13 cellular contexts compared by ENCODE assay signal in genomic region chr1:25501235-25502058, GRCh38. TPM values are rescaled to one million over a fixed set of nuclear protein-coding genes. Genes with fewer than 3 reads are reported as not detected.
A peak's percentile ranks its signal among the peaks of the same experiment; 100 is the strongest.
DNase-seq lines count a peak whose midpoint lies in the region; ATAC-seq, FAIRE-seq and TF ChIP-seq lines count a peak whose summit lies in the region.
"Had no signal": no experiment of that assay in that cellular context is flagged by ENCODE, and none has a peak within 500 bp of the region (broad histone marks: within the 10 kb centered on the region; RNA-seq: fewer than 3 reads in every experiment).

No MANE protein-coding gene starts in this region.

- no peaks in the 10 kb centered on the region for H3K23me2 ChIP-seq in H1 (ENCODE audit: low read depth, low read length)

- no peak overlapping the region for H3K56ac ChIP-seq in H1 (replicated peaks; ENCODE audit: insufficient read length, low read depth, low read length)

- CTCF ChIA-PET in activated CD4-positive, alpha-beta T cell treated with anti-CD3 and anti-CD28 coated beads for 36 hours (lab: Charles Lee), result interaction anchor here (0.6 to 6.1 kb wide), 5 partner anchors 13 to 519 kb away, joined by 3 to 39 read pairs (median 3); no protein-coding TSS in a partner anchor
- CTCF ChIA-PET in H1 (lab: Charles Lee; ENCODE audit: partially characterized antibody), result interaction anchor here (0.7 to 9.2 kb wide), 18 partner anchors 11 to 309 kb away, joined by 3 to 240 read pairs (median 4); partner anchors contain the start of gene RSRP1

- H3K79me2 ChIP-seq in Karpas-422 (ENCODE audit: low read length) (no peaks in the 10 kb centered on the region), H1 (ENCODE audit: control insufficient read depth in 1 of 2, insufficient read depth in 2 of 2, low read length in 2 of 2) (no peaks in the 10 kb centered on the region), osteoblast (ENCODE audit: insufficient read depth, low read length) (no peaks in the 10 kb centered on the region)

- no peak overlapping the region for H2BK5ac ChIP-seq in H1 (ENCODE audit: low read depth, low read length)

- TF ChIP-seq POLR2A in H1 (IDR thresholded peaks at IDR 0.05; ENCODE audit: control extremely low read depth in 1 of 2, low read depth in 2 of 2, low read length in 2 of 2), result no peak

- H3K27me3 ChIP-seq in Karpas-422 (ENCODE audit: low read length), result no peaks in the 10 kb centered on the region
- H3K27me3 ChIP-seq in H1 (replicated peaks in 1 of 4; ENCODE audit: control insufficient read depth in 3 of 4, extremely low read depth in 1 of 4, insufficient read depth in 3 of 4, low read length in 3 of 4), result no peaks in the 10 kb centered on the region
- no peaks in the 10 kb centered on the region for H3K27me3 ChIP-seq in osteoblast (ENCODE audit: insufficient read depth, low read length)
- H3K27me3 ChIP-seq: adrenal gland, upper lobe of left lung had no signal

- H4K5ac ChIP-seq in H1 (ENCODE audit: insufficient read length, low read depth, low read length), result no peak overlapping the region

- no peak overlapping the region for H4K8ac ChIP-seq in H1 (ENCODE audit: extremely low read depth, insufficient read depth, low read length)

- H3K27ac Mint-ChIP-seq in activated CD4-positive, alpha-beta T cell treated with anti-CD3 and anti-CD28 coated beads for 36 hours, result no peak overlapping the region
- no peak overlapping the region for H3K27ac Mint-ChIP-seq in activated CD4-positive, alpha-beta T cell treated with anti-CD3 and anti-CD28 coated beads, Interleukin-2, amount 10 ng/mL, durations not matched to agents 24 days and 14 days

- H4K91ac ChIP-seq in H1 (replicated peaks; ENCODE audit: insufficient read length, low read length), result no peak overlapping the region

- no peak overlapping the region for H2AK5ac ChIP-seq in H1 (ENCODE audit: low read depth, low read length)

- H3K14ac ChIP-seq in H1 (ENCODE audit: insufficient read length), result no peak overlapping the region

- H3K9me3 ChIP-seq in Karpas-422 (ENCODE audit: low read length), result no peaks in the 10 kb centered on the region
- H3K9me3 ChIP-seq in H1 (ENCODE audit: insufficient read depth in 2 of 2, low read depth in 1 of 2, low read length in 1 of 2), result no peaks in the 10 kb centered on the region
- H3K9me3 ChIP-seq in osteoblast (ENCODE audit: low read depth, low read length), result no peaks in the 10 kb centered on the region
- H3K9me3 ChIP-seq: adrenal gland, neutrophil, upper lobe of left lung had no signal

- TF ChIP-seq EP300 in H1 (IDR thresholded peaks at IDR 0.05; ENCODE audit: borderline replicate concordance in 1 of 2, low read depth in 2 of 2, low read length in 2 of 2), result no peak

- 46% methylated on average over 7 of the region's 7 CpGs; no CpG with 5 or more reads in 1 of the 2 experiments for WGBS in H1 (ENCODE audit: extremely low coverage in 1 of 2, insufficient coverage in 1 of 2, insufficient read length in 1 of 2, insufficient replicate concordance in 2 of 2, low coverage in 1 of 2, low lambda C conversion rate in 2 of 2, missing lambda C conversion rate in 1 of 2), 2 experiments

- H2BK20ac ChIP-seq in H1 (ENCODE audit: low read length), result no peak overlapping the region

- no peak overlapping the region for H3K4me2 ChIP-seq in Karpas-422 (ENCODE audit: low read depth, low read length, poor library complexity, severe bottlenecking)
- no peak overlapping the region for H3K4me2 ChIP-seq in H1 (ENCODE audit: insufficient read depth in 1 of 2, low read depth in 2 of 2, low read length in 2 of 2)
- H3K4me2 ChIP-seq in osteoblast (ENCODE audit: insufficient read depth, low read length), result peak overlapping the region; percentile 65

- DNase-seq in activated CD4-positive, alpha-beta T cell treated with anti-CD3 and anti-CD28 coated beads for 36 hours, result peak; percentile 60
- no peak for DNase-seq in activated CD4-positive, alpha-beta T cell treated with anti-CD3 and anti-CD28 coated beads, Interleukin-2, amount 10 ng/mL, durations not matched to agents 24 days and 14 days
- peak; percentile 65 for DNase-seq in Karpas-422
- DNase-seq in H1 (ENCODE audit: low read depth in 1 of 2, low spot score in 2 of 2), result peak; percentile 57 to 91
- DNase-seq in osteoblast (ENCODE audit: insufficient read length, low spot score, missing footprints), result peak; percentile 64
- DNase-seq in hippocampal formation (lab: John Stamatoyannopoulos, UW), result no peak
- DNase-seq in NCI-H446 treated with DMSO at 0.1 percent for 48 hours (lab: John Stamatoyannopoulos, UW), result no peak
- DNase-seq: C1 segment of cervical spinal cord, GOT3, upper lobe of left lung had no signal

- H3K4ac ChIP-seq in H1 (replicated peaks; ENCODE audit: insufficient read length, low read depth, low read length), result no peak overlapping the region

- H2BK120ac ChIP-seq in H1 (replicated peaks; ENCODE audit: low read depth, low read length), result no peak overlapping the region

- peaks cover 36% of the 10 kb centered on the region for H3K4me1 ChIP-seq in Karpas-422 (ENCODE audit: low read length)
- H3K4me1 ChIP-seq in H1 (replicated peaks in 1 of 4; ENCODE audit: control insufficient read depth in 3 of 4, insufficient read depth in 4 of 4, low read length in 3 of 4), result peaks cover 8 to 16% (median 10%) of the 10 kb centered on the region in 4 experiments
- peaks cover 48% of the 10 kb centered on the region for H3K4me1 ChIP-seq in osteoblast (ENCODE audit: insufficient read depth, low read length)

- no peak overlapping the region for H3K18ac ChIP-seq in H1 (ENCODE audit: extremely low read depth, low read length)

- FAIRE-seq in H1 (lab: Jason Lieb, UNC), result peak; percentile 81

- no peaks in the 10 kb centered on the region for H3K9me3 Mint-ChIP-seq in activated CD4-positive, alpha-beta T cell treated with anti-CD3 and anti-CD28 coated beads for 36 hours (ENCODE audit: low read depth)
- H3K9me3 Mint-ChIP-seq in activated CD4-positive, alpha-beta T cell treated with anti-CD3 and anti-CD28 coated beads, Interleukin-2, amount 10 ng/mL, durations not matched to agents 24 days and 14 days, result no peaks in the 10 kb centered on the region

- H4K20me1 ChIP-seq in Karpas-422 (ENCODE audit: insufficient read depth, low read depth, low read length) (no peaks in the 10 kb centered on the region), H1 (replicated peaks in 1 of 2; ENCODE audit: control insufficient read depth in 1 of 2, insufficient read depth in 2 of 2, low read length in 2 of 2) (no peaks in the 10 kb centered on the region), osteoblast (ENCODE audit: insufficient read depth, low read length) (no peaks in the 10 kb centered on the region)

- H3K27me3 Mint-ChIP-seq in activated CD4-positive, alpha-beta T cell treated with anti-CD3 and anti-CD28 coated beads for 36 hours, result no peaks in the 10 kb centered on the region
- no peaks in the 10 kb centered on the region for H3K27me3 Mint-ChIP-seq in activated CD4-positive, alpha-beta T cell treated with anti-CD3 and anti-CD28 coated beads, Interleukin-2, amount 10 ng/mL, durations not matched to agents 24 days and 14 days

- no peak overlapping the region for H3K23ac ChIP-seq in H1 (ENCODE audit: insufficient read length)

- peaks cover 22% of the 10 kb centered on the region for H3K4me1 Mint-ChIP-seq in activated CD4-positive, alpha-beta T cell treated with anti-CD3 and anti-CD28 coated beads for 36 hours
- peaks cover 7% of the 10 kb centered on the region for H3K4me1 Mint-ChIP-seq in activated CD4-positive, alpha-beta T cell treated with anti-CD3 and anti-CD28 coated beads, Interleukin-2, amount 10 ng/mL, durations not matched to agents 24 days and 14 days

- H3K9ac ChIP-seq in Karpas-422 (ENCODE audit: low read length) (no peak overlapping the region), H1 (replicated peaks in 1 of 4; ENCODE audit: extremely low read depth in 1 of 4, low read depth in 3 of 4, low read length in 3 of 4) (no peak overlapping the region)

- intact Hi-C loops in activated CD4-positive, alpha-beta T cell treated with anti-CD3 and anti-CD28 coated beads for 36 hours (cut with DNase I, micrococcal nuclease), result no loop called here
- intact Hi-C loops in activated CD4-positive, alpha-beta T cell treated with anti-CD3 and anti-CD28 coated beads, Interleukin-2, amount 10 ng/mL, durations not matched to agents 24 days and 14 days (cut with micrococcal nuclease), result no loop called here

- POLR2A ChIA-PET in activated CD4-positive, alpha-beta T cell treated with anti-CD3 and anti-CD28 coated beads for 36 hours (lab: Charles Lee), result interaction anchor here (0.8 kb wide), 1 partner anchor 16 kb away, joined by 4 read pairs; no protein-coding TSS in a partner anchor
- POLR2A ChIA-PET in H1 (lab: Charles Lee; ENCODE audit: partially characterized antibody), result interaction anchor here (0.5 kb wide), 1 partner anchor 64 kb away, joined by 3 read pairs; no protein-coding TSS in a partner anchor

- H3K79me1 ChIP-seq in H1 (ENCODE audit: low read depth, low read length), result no peaks in the 10 kb centered on the region

- H3K4me3 ChIP-seq in Karpas-422 (ENCODE audit: low read length) (no peak overlapping the region), H1 (ENCODE audit: extremely low read depth in 1 of 4, insufficient read depth in 2 of 4, low read depth in 3 of 4, low read length in 4 of 4) (no peak overlapping the region), osteoblast (ENCODE audit: insufficient read depth, low read length) (no peak overlapping the region)
- H3K4me3 ChIP-seq: adrenal gland, upper lobe of left lung had no signal

- peak; percentile 27 for ATAC-seq in activated CD4-positive, alpha-beta T cell treated with anti-CD3 and anti-CD28 coated beads for 36 hours
- ATAC-seq in GM18870 (IDR thresholded peaks at IDR 0.05; ENCODE audit: unreplicated experiment), result no peak

- no peak overlapping the region for H2BK12ac ChIP-seq in H1 (ENCODE audit: low read depth, low read length)

- H2BK15ac ChIP-seq in H1 (ENCODE audit: low read length), result no peak overlapping the region

- TF ChIP-seq CTCF in H1 (IDR thresholded peaks at IDR 0.05; ENCODE audit: control extremely low read depth in 1 of 3, insufficient read depth in 1 of 3, low read depth in 1 of 3, low read length in 3 of 3), result peak; percentile 83 to 95 (median 85)
- peak; percentile 16 for TF ChIP-seq CTCF in osteoblast (IDR thresholded peaks at IDR 0.05; ENCODE audit: extremely low read depth, low read depth, low read length)

- peaks cover 36% of the 10 kb centered on the region for H3K36me3 ChIP-seq in Karpas-422 (ENCODE audit: insufficient read depth, low read length)
- H3K36me3 ChIP-seq in H1 (ENCODE audit: control insufficient read depth in 2 of 4, insufficient read depth in 4 of 4, low read length in 3 of 4), result peaks cover 0 to 5% (median 2%) of the 10 kb centered on the region in 4 experiments; a peak in 3 of 8 replicates
- H3K36me3 ChIP-seq in osteoblast (ENCODE audit: insufficient read depth, low read length), result peaks cover 13% of the 10 kb centered on the region

- H3K27ac ChIP-seq in Karpas-422 (ENCODE audit: low read length) (no peak overlapping the region), H1 (ENCODE audit: low read depth, low read length) (no peak overlapping the region), osteoblast (ENCODE audit: low read depth, low read length) (peak overlapping the region; percentile 50)
- H3K27ac ChIP-seq: adrenal gland, neutrophil had no signal

- H3K9me2 ChIP-seq in Karpas-422 (replicated peaks; ENCODE audit: insufficient read depth, low read length), result no peaks in the 10 kb centered on the region

- no peak overlapping the region for H2AFZ ChIP-seq in Karpas-422 (ENCODE audit: low read length)
- no peak overlapping the region for H2AFZ ChIP-seq in H1 (ENCODE audit: low read length)
- H2AFZ ChIP-seq in osteoblast (ENCODE audit: low read length), result no peak overlapping the region

- peaks cover 10% of the 10 kb centered on the region for H3K36me3 Mint-ChIP-seq in activated CD4-positive, alpha-beta T cell treated with anti-CD3 and anti-CD28 coated beads for 36 hours (ENCODE audit: low read depth)
- peaks cover 26% of the 10 kb centered on the region for H3K36me3 Mint-ChIP-seq in activated CD4-positive, alpha-beta T cell treated with anti-CD3 and anti-CD28 coated beads, Interleukin-2, amount 10 ng/mL, durations not matched to agents 24 days and 14 days (ENCODE audit: low read depth)

- no peak overlapping the region for H3K4me3 Mint-ChIP-seq in activated CD4-positive, alpha-beta T cell treated with anti-CD3 and anti-CD28 coated beads for 36 hours
- H3K4me3 Mint-ChIP-seq in activated CD4-positive, alpha-beta T cell treated with anti-CD3 and anti-CD28 coated beads, Interleukin-2, amount 10 ng/mL, durations not matched to agents 24 days and 14 days, result no peak overlapping the region

- TF ChIP-seq RAD21 in H1 (IDR thresholded peaks at IDR 0.05 in 1 of 2, conservative IDR thresholded peaks at IDR 0.05 in 1 of 2; ENCODE audit: low read depth in 2 of 2, low read length in 2 of 2), result peak; percentile 55 to 68

RNA-seq across cellular contexts. Expression of gene LDLRAP1, which starts 42.0 kb away (rescaled TPM):
- total RNA-seq in activated CD4-positive, alpha-beta T cell treated with anti-CD3 and anti-CD28 coated beads for 36 hours, result 10 to 100 TPM; 13.0 to 14.6 TPM
- 6.1 TPM in 2 replicates for total RNA-seq in activated CD4-positive, alpha-beta T cell treated with anti-CD3 and anti-CD28 coated beads, Interleukin-2, amount 10 ng/mL, durations not matched to agents 24 days and 14 days
- not detected in 2 replicates for total RNA-seq in Karpas-422 (2014; rRNA removed; shearing (Covaris generic); ENCODE audit: low replicate concordance)
- 12.8 and 14.0 TPM in 2 replicates for total RNA-seq in H1 (2021; fragmentation: NEBNext Ultra II Directional; extraction: Animal tissue kit (Norgen Biotek cat#: 25700))
- 13.2 and 16.3 TPM in 2 replicates for polyA plus RNA-seq in H1 (2011; rRNA removed)
- 10.4 TPM for polyA plus RNA-seq in H1 (2011; cell fraction: cytosol; rRNA removed)
- 16.7 TPM for polyA plus RNA-seq in H1 (2011; cell fraction: nucleus; rRNA removed)
- polyA plus RNA-seq in H1 (2012, experiment 1 of 2), result 9.3 to 13.5 TPM (median 11.9 TPM) in 4 replicates
- polyA plus RNA-seq in H1 (2012, experiment 2 of 2), result 13.0 TPM
- 9.4 TPM for polyA plus RNA-seq in H1 (2013, experiment 1 of 2)
- polyA plus RNA-seq in H1 (2013, experiment 2 of 2), result 9.6 TPM
- polyA minus RNA-seq in H1 (2011; rRNA and poly(A)+ RNA removed), result 9.7 and 11.7 TPM in 2 replicates
- 8.3 TPM for polyA minus RNA-seq in H1 (2011; cell fraction: cytosol; rRNA and poly(A)+ RNA removed)
- polyA minus RNA-seq in H1 (2011; cell fraction: nucleus; rRNA and poly(A)+ RNA removed), result 9.7 TPM
- 18.5 and 22.1 TPM in 2 replicates for total RNA-seq in osteoblast

Comparison
In these comparisons a context has a peak if more than half of its experiments do, and no peak if none do; other contexts are left out.
1. DNase-seq: peak in activated CD4-positive, alpha-beta T cell treated with anti-CD3 and anti-CD28 coated beads for 36 hours (single experiment), Karpas-422 (single experiment), H1 (2 of 2) and osteoblast (single experiment); none in activated CD4-positive, alpha-beta T cell treated with anti-CD3 and anti-CD28 coated beads, Interleukin-2, amount 10 ng/mL, durations not matched to agents 24 days and 14 days (single experiment), hippocampal formation (0 of 2) and NCI-H446 treated with DMSO at 0.1 percent for 48 hours (single experiment).